Comparison of ENCODE assay signal across 22 cellular contexts in the genomic region with DNA sequence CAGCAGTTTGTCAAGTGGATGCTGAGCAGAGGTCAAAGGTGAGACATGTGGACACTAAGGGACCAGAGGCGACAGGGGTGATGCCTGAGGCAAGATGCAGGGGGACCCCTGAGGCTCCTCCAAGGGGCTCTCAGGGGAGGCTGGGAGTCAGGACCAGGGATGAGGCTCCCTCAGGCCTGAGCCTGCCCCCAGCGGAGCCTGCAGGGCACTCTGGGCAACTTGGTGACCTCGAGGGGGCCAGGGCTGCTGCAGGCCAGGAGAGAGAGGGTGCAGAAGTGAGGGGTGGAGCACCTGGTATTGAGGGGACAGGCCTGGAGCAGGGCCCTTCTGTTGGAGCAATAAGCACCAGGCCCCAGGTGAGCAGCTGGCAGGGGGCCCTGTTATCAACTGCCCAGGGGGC. TPM values are rescaled to one million over a fixed set of nuclear protein-coding genes. Genes with fewer than 3 reads are reported as not detected.
A peak's percentile ranks its signal among the peaks of the same experiment; 100 is the strongest.
DNase-seq lines count a peak whose midpoint lies in the region; ATAC-seq and TF ChIP-seq lines count a peak whose summit lies in the region.
"Had no signal": no experiment of that assay in that cellular context is flagged by ENCODE, and none has a peak within 500 bp of the region (broad histone marks: within the 10 kb centered on the region; RNA-seq: fewer than 3 reads in every experiment).

No MANE protein-coding gene starts in this region.

- peaks cover 6 to 82% of the 10 kb centered on the region in 2 donors for H3K36me3 ChIP-seq in psoas muscle (ENCODE audit: insufficient read depth in 1 of 2, low read depth in 1 of 2)
- H3K36me3 ChIP-seq: cardiac muscle cell had no signal

- peaks cover 0 to 2% (median 0%) of the 10 kb centered on the region in 3 donors for H3K27me3 Mint-ChIP-seq in CD14-positive monocyte (ENCODE audit: low read depth in 3 of 3)
- no peaks in the 10 kb centered on the region for H3K27me3 Mint-ChIP-seq in dendritic cell treated with granulocyte-macrophage colony-stimulating factor and Interleukin-4, amounts not matched to agents 40 ng/mL and 50 ng/mL, for 4 days
- H3K27me3 Mint-ChIP-seq: stimulated activated naive CD8-positive, alpha-beta T cell treated with anti-CD3 and anti-CD28 coated beads, Interleukin-15, amount 100 ng/mL, for 72 hours had no signal

- H3K4me3 ChIP-seq in psoas muscle, result no peak overlapping the region
- H3K4me3 ChIP-seq: cardiac muscle cell, lung had no signal

- no peaks in the 10 kb centered on the region for H3K9me3 ChIP-seq in psoas muscle

- H3K27ac ChIP-seq in psoas muscle, result peak overlapping the region; percentile 76
- H3K27ac ChIP-seq: cardiac muscle cell, parathyroid adenoma had no signal

- H3K4me3 Mint-ChIP-seq in CD14-positive monocyte, result no peak overlapping the region
- no peak overlapping the region for H3K4me3 Mint-ChIP-seq in dendritic cell treated with granulocyte-macrophage colony-stimulating factor and Interleukin-4, amounts not matched to agents 40 ng/mL and 50 ng/mL, for 4 days
- H3K4me3 Mint-ChIP-seq: stimulated activated naive CD8-positive, alpha-beta T cell treated with anti-CD3 and anti-CD28 coated beads, Interleukin-15, amount 100 ng/mL, for 72 hours; type B pancreatic cell had no signal

- H3K4me1 Mint-ChIP-seq in CD14-positive monocyte, result peaks cover 61% of the 10 kb centered on the region
- peaks cover 89% of the 10 kb centered on the region for H3K4me1 Mint-ChIP-seq in dendritic cell treated with granulocyte-macrophage colony-stimulating factor and Interleukin-4, amounts not matched to agents 40 ng/mL and 50 ng/mL, for 4 days (ENCODE audit: low read depth)

- peaks cover 66% of the 10 kb centered on the region for H3K4me1 ChIP-seq in psoas muscle
- H3K4me1 ChIP-seq: parathyroid adenoma had no signal

- 87 to 95% (median 89%) methylated on average over 3 of the region's 3 CpGs for WGBS in psoas muscle, 3 donors

- DNase-seq in CD14-positive monocyte (ENCODE audit: low spot score), result no peak
- DNase-seq in psoas muscle, result no peak
- no peak for DNase-seq in H4 (ENCODE audit: low spot score)
- no peak for DNase-seq in left colon
- no peak for DNase-seq in A172 (ENCODE audit: low spot score)
- DNase-seq: amniotic stem cell; Calu3; foreskin fibroblast; hippocampal formation; Karpas-422; NCI-H1930; PC-3; SHP77 treated with DMSO at 0.1 percent for 48 hours; stimulated activated naive CD8-positive, alpha-beta T cell treated with anti-CD3 and anti-CD28 coated beads, Interleukin-15, amount 100 ng/mL, for 72 hours had no signal

- no peak for TF ChIP-seq CTCF in CD14-positive monocyte (IDR thresholded peaks at IDR 0.05)
- no peak for TF ChIP-seq CTCF in psoas muscle (IDR thresholded peaks at IDR 0.05)

- intact Hi-C loops in CD14-positive monocyte (cut with micrococcal nuclease), result no loop called here
- intact Hi-C loops in dendritic cell treated with granulocyte-macrophage colony-stimulating factor and Interleukin-4, amounts not matched to agents 40 ng/mL and 50 ng/mL, for 4 days (cut with micrococcal nuclease), result no loop called here
- intact Hi-C loops in psoas muscle (cut with DNase I), result no loop called here
- intact Hi-C loops in left colon (cut with DNase I, micrococcal nuclease), result no loop called here

- peak; percentile 2 for TF ChIP-seq POLR2A in GM18505 (IDR thresholded peaks at IDR 0.05; ENCODE audit: borderline replicate concordance, extremely low read depth, insufficient read depth, insufficient read length)

- no peaks in the 10 kb centered on the region for H3K27me3 ChIP-seq in psoas muscle (ENCODE audit: insufficient read depth in 3 of 3, low read length in 2 of 3)

- H3K9me3 Mint-ChIP-seq in CD14-positive monocyte, result peaks cover 0 to 2% (median 0%) of the 10 kb centered on the region in 7 donors
- H3K9me3 Mint-ChIP-seq in dendritic cell treated with granulocyte-macrophage colony-stimulating factor and Interleukin-4, amounts not matched to agents 40 ng/mL and 50 ng/mL, for 4 days, result no peaks in the 10 kb centered on the region
- H3K9me3 Mint-ChIP-seq: stimulated activated naive CD8-positive, alpha-beta T cell treated with anti-CD3 and anti-CD28 coated beads, Interleukin-15, amount 100 ng/mL, for 72 hours; type B pancreatic cell had no signal

- ATAC-seq in GM18505 (IDR thresholded peaks at IDR 0.05; ENCODE audit: unreplicated experiment) (no peak), psoas muscle (no peak), left colon (no peak)
- ATAC-seq: HCT116; PC-3; stimulated activated naive CD8-positive, alpha-beta T cell treated with anti-CD3 and anti-CD28 coated beads, Interleukin-15, amount 100 ng/mL, for 72 hours had no signal

- peak overlapping the region in 6 of 7 donors; percentile 22 to 82 (median 68) for H3K27ac Mint-ChIP-seq in CD14-positive monocyte
- peak overlapping the region; percentile 72 for H3K27ac Mint-ChIP-seq in dendritic cell treated with granulocyte-macrophage colony-stimulating factor and Interleukin-4, amounts not matched to agents 40 ng/mL and 50 ng/mL, for 4 days
- H3K27ac Mint-ChIP-seq: type B pancreatic cell had no signal

- peaks cover 69 to 79% of the 10 kb centered on the region in 2 donors for H3K36me3 Mint-ChIP-seq in CD14-positive monocyte
- H3K36me3 Mint-ChIP-seq in dendritic cell treated with granulocyte-macrophage colony-stimulating factor and Interleukin-4, amounts not matched to agents 40 ng/mL and 50 ng/mL, for 4 days (ENCODE audit: low read depth), result peaks cover 99% of the 10 kb centered on the region
- H3K36me3 Mint-ChIP-seq: type B pancreatic cell had no signal

RNA-seq across cellular contexts. Expression of gene EHBP1L1, which starts 6.1 kb away (rescaled TPM):
- 10 to 100 TPM; 29.6 to 42.6 TPM for polyA plus RNA-seq in CD14-positive monocyte
- total RNA-seq in psoas muscle, result 100 to 1,000 TPM; 208 to 345 (median 282) TPM
- 100 to 1,000 TPM; 114 to 177 (median 170) TPM for polyA plus RNA-seq in psoas muscle
- total RNA-seq in H4 (2014; rRNA removed; shearing (Covaris generic)), result 27.9 and 40.0 TPM in 2 replicates
- 10 to 100 TPM; 78.7 to 89.7 TPM for total RNA-seq in left colon
- 50.1 and 83.3 TPM in 2 replicates for total RNA-seq in A172 (2014; rRNA removed; shearing (Covaris generic))

RNA-seq across cellular contexts. Expression of gene FAM89B, which starts 9.6 kb away (rescaled TPM):
- polyA plus RNA-seq in CD14-positive monocyte, result 100 to 1,000 TPM in 1 of 2 donors, 10 to 100 TPM in 1; 70.8 to 139 TPM
- 100 to 1,000 TPM in 1 of 4 donors, 10 to 100 TPM in 3; 59.0 to 110 (median 66.9) TPM for total RNA-seq in psoas muscle
- polyA plus RNA-seq in psoas muscle, result 100 to 1,000 TPM in 1 of 3 donors, 10 to 100 TPM in 2; 66.9 to 112 (median 67.4) TPM
- 27.5 and 43.1 TPM in 2 replicates for total RNA-seq in H4 (2014; rRNA removed; shearing (Covaris generic))
- 10 to 100 TPM; 24.4 to 33.8 TPM for total RNA-seq in left colon
- 39.2 and 62.8 TPM in 2 replicates for total RNA-seq in A172 (2014; rRNA removed; shearing (Covaris generic))

RNA-seq across cellular contexts. Expression of gene ZNRD2, which starts 11.7 kb away (rescaled TPM):
- polyA plus RNA-seq in CD14-positive monocyte, result 10 to 100 TPM; 48.5 to 56.2 TPM
- 10 to 100 TPM; 31.6 to 43.5 (median 38.0) TPM for total RNA-seq in psoas muscle
- 100 to 1,000 TPM in 1 of 3 donors, 10 to 100 TPM in 2; 58.8 to 118 (median 94.2) TPM for polyA plus RNA-seq in psoas muscle
- total RNA-seq in H4 (2014; rRNA removed; shearing (Covaris generic)), result 73.8 and 80.1 TPM in 2 replicates
- 10 to 100 TPM; 15.4 to 18.5 TPM for total RNA-seq in left colon
- 46.9 and 57.0 TPM in 2 replicates for total RNA-seq in A172 (2014; rRNA removed; shearing (Covaris generic))

RNA-seq across cellular contexts. Expression of gene KCNK7, which starts 13.7 kb away (rescaled TPM):
- polyA plus RNA-seq in CD14-positive monocyte, result not detected
- total RNA-seq in psoas muscle, result under 1 TPM in 3 of 4 donors, not detected in 1; 0.19 to 0.56 (median 0.27) TPM
- polyA plus RNA-seq in psoas muscle, result 1 to 10 TPM in 1 of 3 donors, under 1 TPM in 2; 0.22 to 1.4 (median 0.99) TPM
- not detected in 2 replicates for total RNA-seq in H4 (2014; rRNA removed; shearing (Covaris generic))
- 1 to 10 TPM in 1 of 2 donors, under 1 TPM in 1; 0.40 to 1.3 TPM for total RNA-seq in left colon
- 0.86 TPM in 1 of 2 replicates, not detected in the other for total RNA-seq in A172 (2014; rRNA removed; shearing (Covaris generic))
- total RNA-seq: cardiac muscle cell, HT1080 had no signal
- polyA plus RNA-seq: cardiac muscle cell had no signal

RNA-seq across cellular contexts. Expression of gene LTBP3, which starts 23.8 kb away (rescaled TPM):
- polyA plus RNA-seq in CD14-positive monocyte (1 to 10 TPM; 3.4 to 4.6 TPM), psoas muscle (10 to 100 TPM; 12.7 to 19.2 (median 17.2) TPM)
- total RNA-seq in psoas muscle (10 to 100 TPM; 27.9 to 82.3 (median 51.4) TPM), left colon (10 to 100 TPM; 24.9 to 42.9 TPM)
- 4.2 and 6.3 TPM in 2 replicates for total RNA-seq in H4 (2014; rRNA removed; shearing (Covaris generic))
- 13.2 and 25.6 TPM in 2 replicates for total RNA-seq in A172 (2014; rRNA removed; shearing (Covaris generic))
